29 cellular contexts compared by ENCODE assay signal in the genomic region with DNA sequence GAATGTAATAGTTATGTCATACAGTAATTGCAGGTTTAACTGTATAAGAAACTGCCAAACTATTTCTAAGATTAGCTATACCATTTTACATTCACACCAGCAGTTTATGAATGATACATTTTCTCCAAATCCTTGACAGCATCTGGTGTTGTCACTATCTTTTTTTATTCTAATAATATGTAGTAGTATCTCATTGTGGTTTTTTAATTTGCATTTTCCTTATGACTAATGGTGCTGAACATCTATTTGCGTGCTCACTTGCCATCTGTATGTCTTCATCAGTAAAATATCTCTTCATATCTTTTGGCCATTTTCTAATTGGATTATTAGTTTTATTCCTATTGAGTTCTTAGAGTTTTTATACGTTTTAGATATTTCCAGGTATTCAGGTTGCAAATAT.
"Had no signal": no experiment of that assay in that cellular context is flagged by ENCODE, and none has a peak within 500 bp of the region (broad histone marks: within the 10 kb centered on the region; RNA-seq: fewer than 3 reads in every experiment).

No MANE protein-coding gene starts in this region.

- FAIRE-seq: small intestine, urothelium cell line had no signal

- H3K9me3 ChIP-seq: ovary, right lobe of liver, thyroid gland, vagina had no signal

- H3K9ac ChIP-seq: parathyroid adenoma had no signal

- DNase-seq: nephron progenitor cell; occipital lobe; ovary; posterior cingulate gyrus; psoas muscle; right cardiac atrium; right lobe of liver; sigmoid colon; small intestine; stimulated activated CD4-positive, alpha-beta T cell treated with anti-CD3 and anti-CD28 coated beads, Interleukin-15, amount 100 ng/mL, for 24 hours; stimulated activated CD4-positive, alpha-beta T cell treated with anti-CD3 and anti-CD28 coated beads, Interleukin-2, amount 100 ng/mL, for 24 hours; stimulated activated CD4-positive, alpha-beta T cell treated with anti-CD3 and anti-CD28 coated beads, Interleukin-2, amount 100 ng/mL, for 48 hours; stimulated activated CD4-positive, alpha-beta T cell treated with anti-CD3 and anti-CD28 coated beads, Interleukin-4, amount 100 ng/mL, for 24 hours; stimulated activated naive B cell treated with anti-CD40 and anti-IgM and Interleukin-4, amounts not matched to agents 10 μg/mL and 1 μg/mL and 100 μg/mL, for 72 hours; stimulated activated naive CD4-positive, alpha-beta T cell treated with Interleukin-2 at 50 U/mL for 16 hours; stomach; thyroid gland; trophoblast cell; upper lobe of left lung had no signal

- H3K27ac Mint-ChIP-seq: natural killer cell treated with Interleukin-12 subunit alpha and Interleukin-12 subunit beta and Interleukin-15 and Interleukin-18, amount 100 ng/mL, for 72 hours; nephron progenitor cell; progenitor cell of endocrine pancreas; stimulated activated effector memory CD8-positive, alpha-beta T cell treated with anti-CD3 and anti-CD28 coated beads, Interleukin-12 subunit alpha, Interleukin-12 subunit beta, amount 100 ng/mL, for 72 hours; stimulated activated naive B cell treated with anti-CD40 and anti-IgM and Interleukin-4, amounts not matched to agents 10 μg/mL and 1 μg/mL and 100 μg/mL, for 72 hours; stimulated activated naive CD8-positive, alpha-beta T cell treated with anti-CD3 and anti-CD28 coated beads, Interleukin-15, Interleukin-2, amounts not matched to agents 100 ng/mL and 50 ng/mL, for 24 hours had no signal

- H3K4me3 ChIP-seq: ovary, psoas muscle, right lobe of liver, sigmoid colon, stomach, thoracic aorta, thyroid gland, tibial nerve, upper lobe of left lung, vagina had no signal

- H3K4me1 ChIP-seq: parathyroid adenoma, psoas muscle, right lobe of liver, sigmoid colon, stomach, thyroid gland, tibial nerve, upper lobe of left lung, vagina had no signal

- H3K79me2 ChIP-seq: parathyroid adenoma had no signal

- ATAC-seq: natural killer cell treated with Interleukin-12 subunit alpha and Interleukin-12 subunit beta and Interleukin-15 and Interleukin-18, amount 100 ng/mL, for 72 hours; psoas muscle; right cardiac atrium; right lobe of liver; stimulated activated effector memory CD8-positive, alpha-beta T cell treated with anti-CD3 and anti-CD28 coated beads, Interleukin-12 subunit alpha, Interleukin-12 subunit beta, amount 100 ng/mL, for 72 hours; stimulated activated naive B cell treated with anti-CD40 and anti-IgM and Interleukin-4, amounts not matched to agents 10 μg/mL and 1 μg/mL and 100 μg/mL, for 72 hours had no signal

- H2AFZ ChIP-seq: parathyroid adenoma had no signal

- H3K4me3 Mint-ChIP-seq: natural killer cell treated with Interleukin-12 subunit alpha and Interleukin-12 subunit beta and Interleukin-15 and Interleukin-18, amount 100 ng/mL, for 72 hours; nephron progenitor cell; neural crest cell; stimulated activated effector memory CD8-positive, alpha-beta T cell treated with anti-CD3 and anti-CD28 coated beads, Interleukin-12 subunit alpha, Interleukin-12 subunit beta, amount 100 ng/mL, for 72 hours; stimulated activated naive B cell treated with anti-CD40 and anti-IgM and Interleukin-4, amounts not matched to agents 10 μg/mL and 1 μg/mL and 100 μg/mL, for 72 hours; stimulated activated naive CD8-positive, alpha-beta T cell treated with anti-CD3 and anti-CD28 coated beads, Interleukin-15, Interleukin-2, amounts not matched to agents 100 ng/mL and 50 ng/mL, for 24 hours had no signal

- H3K27me3 Mint-ChIP-seq: natural killer cell treated with Interleukin-12 subunit alpha and Interleukin-12 subunit beta and Interleukin-15 and Interleukin-18, amount 100 ng/mL, for 72 hours; progenitor cell of endocrine pancreas; stimulated activated naive B cell treated with anti-CD40 and anti-IgM and Interleukin-4, amounts not matched to agents 10 μg/mL and 1 μg/mL and 100 μg/mL, for 72 hours; stimulated activated naive CD8-positive, alpha-beta T cell treated with anti-CD3 and anti-CD28 coated beads, Interleukin-15, Interleukin-2, amounts not matched to agents 100 ng/mL and 50 ng/mL, for 24 hours had no signal

- H3K4me1 Mint-ChIP-seq: nephron progenitor cell; neural crest cell; stimulated activated effector memory CD8-positive, alpha-beta T cell treated with anti-CD3 and anti-CD28 coated beads, Interleukin-12 subunit alpha, Interleukin-12 subunit beta, amount 100 ng/mL, for 72 hours; stimulated activated naive B cell treated with anti-CD40 and anti-IgM and Interleukin-4, amounts not matched to agents 10 μg/mL and 1 μg/mL and 100 μg/mL, for 72 hours had no signal

- H3K36me3 ChIP-seq: ovary, right lobe of liver, sigmoid colon, stomach, thoracic aorta, thyroid gland, tibial nerve, upper lobe of left lung, vagina had no signal

- H3K27me3 ChIP-seq: ovary, right lobe of liver, sigmoid colon, stomach, thyroid gland, tibial nerve, upper lobe of left lung, vagina had no signal

- H3K36me3 Mint-ChIP-seq: stimulated activated effector memory CD8-positive, alpha-beta T cell treated with anti-CD3 and anti-CD28 coated beads, Interleukin-12 subunit alpha, Interleukin-12 subunit beta, amount 100 ng/mL, for 72 hours had no signal

- H3K27ac ChIP-seq: ovary, parathyroid adenoma, psoas muscle, right lobe of liver, sigmoid colon, stomach, thoracic aorta, thyroid gland, tibial nerve, upper lobe of left lung, vagina had no signal
